ENCODE assay signal across 13 cellular contexts in genomic region chr11:118007040-118007439, GRCh38. TPM values are rescaled to one million over a fixed set of nuclear protein-coding genes. Genes with fewer than 3 reads are reported as not detected.
DNase-seq lines count a peak whose midpoint lies in the region; ATAC-seq lines count a peak whose summit lies in the region.
"Had no signal": no experiment of that assay in that cellular context is flagged by ENCODE, and none has a peak within 500 bp of the region (broad histone marks: within the 10 kb centered on the region; RNA-seq: fewer than 3 reads in every experiment).

No MANE protein-coding gene starts in this region.

- H3K27ac Mint-ChIP-seq in activated T-cell treated with anti-CD3 and anti-CD28 coated beads, Interleukin-2, amount 50 U/mL, for 72 hours = peak overlapping the region; percentile 32
- peak overlapping the region; percentile 90 to 95 for H3K27ac Mint-ChIP-seq in effector memory CD8-positive, alpha-beta T cell
- H3K27ac Mint-ChIP-seq: neural progenitor cell had no signal

- H3K36me3 Mint-ChIP-seq in activated T-cell treated with anti-CD3 and anti-CD28 coated beads, Interleukin-2, amount 50 U/mL, for 72 hours (ENCODE audit: insufficient read depth in 2 of 2) = peaks cover 6 to 10% of the 10 kb centered on the region in 2 donors
- H3K36me3 Mint-ChIP-seq in activated T-cell treated with anti-CD3 and anti-CD28 coated beads, Interleukin-2, amount 50 U/mL, for 4 hours (ENCODE audit: insufficient read depth) = peaks cover 5% of the 10 kb centered on the region
- peaks cover 20% of the 10 kb centered on the region for H3K36me3 Mint-ChIP-seq in effector memory CD8-positive, alpha-beta T cell (ENCODE audit: insufficient read depth)
- H3K36me3 Mint-ChIP-seq: neural progenitor cell had no signal

- H3K27me3 ChIP-seq in thymus (ENCODE audit: control insufficient read depth, insufficient read depth) = no peaks in the 10 kb centered on the region

- no peaks in the 10 kb centered on the region for H3K27me3 Mint-ChIP-seq in activated T-cell treated with anti-CD3 and anti-CD28 coated beads, Interleukin-2, amount 50 U/mL, for 72 hours (ENCODE audit: low read depth)
- H3K27me3 Mint-ChIP-seq in activated T-cell treated with anti-CD3 and anti-CD28 coated beads, Interleukin-2, amount 50 U/mL, for 4 hours (ENCODE audit: low read depth) = no peaks in the 10 kb centered on the region
- no peaks in the 10 kb centered on the region for H3K27me3 Mint-ChIP-seq in effector memory CD8-positive, alpha-beta T cell

- 83% methylated on average over 5 of the region's 5 CpGs for WGBS in thymus

- no peaks in the 10 kb centered on the region for H3K36me3 ChIP-seq in thymus (ENCODE audit: control insufficient read depth, insufficient read depth)
- H3K36me3 ChIP-seq: gastroesophageal sphincter, neural progenitor cell had no signal

- no peak for ATAC-seq in activated T-cell treated with anti-CD3 and anti-CD28 coated beads, Interleukin-2, amount 50 U/mL, for 72 hours (replicated peaks in 1 of 2)
- ATAC-seq in activated T-cell treated with anti-CD3 and anti-CD28 coated beads, Interleukin-2, amount 50 U/mL, for 4 hours = no peak
- ATAC-seq in effector memory CD8-positive, alpha-beta T cell (replicated peaks) = peak; percentile 13
- ATAC-seq in HG03460 (IDR thresholded peaks at IDR 0.05; ENCODE audit: unreplicated experiment) (no peak), GM18511 (IDR thresholded peaks at IDR 0.05; ENCODE audit: unreplicated experiment) (no peak), HG02884 (IDR thresholded peaks at IDR 0.05; ENCODE audit: unreplicated experiment) (no peak)
- ATAC-seq: gastroesophageal sphincter had no signal

- DNase-seq in activated T-cell treated with anti-CD3 and anti-CD28 coated beads, Interleukin-2, amount 50 U/mL, for 72 hours = peak in 1 of 2 donors; percentile 4
- no peak for DNase-seq in activated T-cell treated with anti-CD3 and anti-CD28 coated beads, Interleukin-2, amount 50 U/mL, for 4 hours
- DNase-seq in OCI-M1 (lab: John Stamatoyannopoulos, UW) = peak; percentile 68
- no peak for DNase-seq in effector memory CD8-positive, alpha-beta T cell
- DNase-seq: kidney, MM.1S, NCI-H510A treated with DMSO at 0.1 percent for 48 hours had no signal

- peaks cover 98% of the 10 kb centered on the region for H3K4me1 Mint-ChIP-seq in activated T-cell treated with anti-CD3 and anti-CD28 coated beads, Interleukin-2, amount 50 U/mL, for 72 hours (ENCODE audit: low read depth)
- peaks cover 100% of the 10 kb centered on the region for H3K4me1 Mint-ChIP-seq in activated T-cell treated with anti-CD3 and anti-CD28 coated beads, Interleukin-2, amount 50 U/mL, for 4 hours (ENCODE audit: low read depth)
- peaks cover 86 to 92% of the 10 kb centered on the region in 2 donors for H3K4me1 Mint-ChIP-seq in effector memory CD8-positive, alpha-beta T cell (ENCODE audit: low read depth in 2 of 2)

- H3K27ac ChIP-seq in thymus (ENCODE audit: low read depth) = peak overlapping the region; percentile 56
- H3K27ac ChIP-seq: neural progenitor cell had no signal

- H3K9me3 Mint-ChIP-seq in activated T-cell treated with anti-CD3 and anti-CD28 coated beads, Interleukin-2, amount 50 U/mL, for 72 hours = peaks cover 6 to 8% of the 10 kb centered on the region in 2 donors
- H3K9me3 Mint-ChIP-seq in activated T-cell treated with anti-CD3 and anti-CD28 coated beads, Interleukin-2, amount 50 U/mL, for 4 hours = peaks cover 3% of the 10 kb centered on the region
- H3K9me3 Mint-ChIP-seq in effector memory CD8-positive, alpha-beta T cell = peaks cover 0 to 4% of the 10 kb centered on the region in 2 donors

- peaks cover 7% of the 10 kb centered on the region for H3K4me1 ChIP-seq in thymus (ENCODE audit: control insufficient read depth, insufficient read depth, low read length)

- H3K4me3 ChIP-seq in thymus (ENCODE audit: low read length) = no peak overlapping the region
- H3K4me3 ChIP-seq: gastroesophageal sphincter, neural progenitor cell had no signal

- no peaks in the 10 kb centered on the region for H3K9me3 ChIP-seq in thymus (ENCODE audit: control insufficient read depth)

- H3K4me3 Mint-ChIP-seq in activated T-cell treated with anti-CD3 and anti-CD28 coated beads, Interleukin-2, amount 50 U/mL, for 72 hours = peak overlapping the region; percentile 50 to 81
- H3K4me3 Mint-ChIP-seq in activated T-cell treated with anti-CD3 and anti-CD28 coated beads, Interleukin-2, amount 50 U/mL, for 4 hours = no peak overlapping the region
- H3K4me3 Mint-ChIP-seq in effector memory CD8-positive, alpha-beta T cell = peak overlapping the region; percentile 76 to 83
- H3K4me3 Mint-ChIP-seq: neural progenitor cell had no signal

RNA-seq across cellular contexts. Expression of gene IL10RA, which starts 20.8 kb away (rescaled TPM):
- total RNA-seq in activated T-cell treated with anti-CD3 and anti-CD28 coated beads, Interleukin-2, amount 50 U/mL, for 72 hours = 100 to 1,000 TPM in 1 of 2 donors, 10 to 100 TPM in 1; 79.6 to 123 TPM
- 10 to 100 TPM; 30.5 to 39.3 (median 36.6) TPM for total RNA-seq in activated T-cell treated with anti-CD3 and anti-CD28 coated beads, Interleukin-2, amount 50 U/mL, for 4 hours
- 24.2 TPM for polyA plus RNA-seq in thymus
